ENCODE assay signal across 16 cellular contexts in genomic region chr14:20626274-20626673, GRCh38. TPM values are rescaled to one million over a fixed set of nuclear protein-coding genes. Genes with fewer than 3 reads are reported as not detected.
DNase-seq lines count a peak whose midpoint lies in the region; ATAC-seq and TF ChIP-seq lines count a peak whose summit lies in the region.
"Had no signal": no experiment of that assay in that cellular context is flagged by ENCODE, and none has a peak within 500 bp of the region (broad histone marks: within the 10 kb centered on the region; RNA-seq: fewer than 3 reads in every experiment).

No MANE protein-coding gene starts in this region.

- H3K56ac ChIP-seq in H9 (ENCODE audit: insufficient read length, low read depth, low read length): no peak overlapping the region

- intact Hi-C loops in upper lobe of right lung (cut with DNase I): no loop called here

- no peak overlapping the region for H2BK5ac ChIP-seq in H9 (ENCODE audit: insufficient read length, low read length)

- H3K9me3 Mint-ChIP-seq in H9 (peaks cover 0 to 2% of the 10 kb centered on the region in 2 experiments; a peak in 2 of 5 replicates), nephron (peaks cover 2% of the 10 kb centered on the region)
- H3K9me3 Mint-ChIP-seq in central memory CD8-positive, alpha-beta T cell: no peaks in the 10 kb centered on the region

- TF ChIP-seq EP300 in upper lobe of left lung (IDR thresholded peaks at IDR 0.05): no peak

- H3K27ac Mint-ChIP-seq in H9 (no peak overlapping the region), nephron (no peak overlapping the region)
- H3K27ac Mint-ChIP-seq in central memory CD8-positive, alpha-beta T cell (ENCODE audit: low read depth): no peak overlapping the region

- H3K4me2 ChIP-seq in H9 (ENCODE audit: insufficient read depth, insufficient read length, low read length): peak overlapping the region; percentile 100
- H3K4me2 ChIP-seq: KMS-11 had no signal

- no peak overlapping the region for H3K23ac ChIP-seq in H9 (ENCODE audit: insufficient read length, low read depth, low read length)

- TF ChIP-seq POLR2A in upper lobe of left lung (IDR thresholded peaks at IDR 0.05): no peak

- H3K36me3 Mint-ChIP-seq in H9 (ENCODE audit: insufficient read depth in 1 of 3, low read depth in 3 of 3) (peaks cover 0 to 2% (median 0%) of the 10 kb centered on the region in 3 experiments; a peak in 2 of 7 replicates), nephron (ENCODE audit: low read depth) (no peaks in the 10 kb centered on the region)
- peaks cover 31% of the 10 kb centered on the region for H3K36me3 Mint-ChIP-seq in central memory CD8-positive, alpha-beta T cell (ENCODE audit: insufficient read depth)

- H2AFZ ChIP-seq in H9 (ENCODE audit: low read length): no peak overlapping the region

- H3K18ac ChIP-seq in H9 (ENCODE audit: insufficient read length, low read depth, low read length): no peak overlapping the region

- H3K4me1 ChIP-seq in H9 (ENCODE audit: insufficient read depth, low read length): no peaks in the 10 kb centered on the region
- H3K4me1 ChIP-seq in upper lobe of left lung: peaks cover 19 to 58% (median 35%) of the 10 kb centered on the region in 4 donors
- peaks cover 25% of the 10 kb centered on the region for H3K4me1 ChIP-seq in upper lobe of right lung
- H3K4me1 ChIP-seq: prostate gland had no signal

- no peak for TF ChIP-seq CTCF in AG04450 (IDR thresholded peaks at IDR 0.05; ENCODE audit: low read depth, low read length)
- no peak for TF ChIP-seq CTCF in H9 (conservative IDR thresholded peaks at IDR 0.05)
- no peak for TF ChIP-seq CTCF in nephron (IDR thresholded peaks at IDR 0.05; ENCODE audit: unreplicated experiment in 3 of 3)
- no peak for TF ChIP-seq CTCF in upper lobe of left lung (IDR thresholded peaks at IDR 0.05)
- no peak for TF ChIP-seq CTCF in upper lobe of right lung (IDR thresholded peaks at IDR 0.05)

- no CpG with 5 or more reads among the region's 12 CpGs for WGBS in H9 (ENCODE audit: extremely low coverage, insufficient read length, low lambda C conversion rate)
- whole genome bisulfite sequencing in upper lobe of left lung, 2 donors: 28 to 34% methylated on average over 10 to 12 of the region's 12 CpGs

- H3K27me3 ChIP-seq in AG04450 (ENCODE audit: control insufficient read depth, insufficient read depth, low read length) (peaks cover 13% of the 10 kb centered on the region), H9 (ENCODE audit: insufficient read depth, low read length) (peaks cover 8% of the 10 kb centered on the region; the same call in 1 of the 2 replicates), upper lobe of left lung (peaks cover 0 to 3% (median 0%) of the 10 kb centered on the region in 4 donors), upper lobe of right lung (peaks cover 34% of the 10 kb centered on the region)

- ATAC-seq in central memory CD8-positive, alpha-beta T cell (replicated peaks; ENCODE audit: extremely low read depth, poor library complexity, severe bottlenecking): no peak
- no peak for ATAC-seq in upper lobe of left lung (ENCODE audit: low FRiP score in 2 of 2)
- ATAC-seq in upper lobe of right lung: no peak
- no peak for ATAC-seq in esophagus mucosa

- H3K79me2 ChIP-seq in H9 (ENCODE audit: insufficient read depth, low read length): no peaks in the 10 kb centered on the region

- peaks cover 35% of the 10 kb centered on the region for H3K23me2 ChIP-seq in H9 (ENCODE audit: insufficient read length, low read depth, low read length, poor library complexity, severe bottlenecking)

- no peak overlapping the region for H2BK20ac ChIP-seq in H9 (ENCODE audit: low read depth, low read length, poor library complexity, severe bottlenecking)

- POLR2A ChIA-PET in AG04450 (lab: Yijun Ruan, JAX): no interaction called here

- no peak overlapping the region for H2BK15ac ChIP-seq in H9 (ENCODE audit: low read depth, low read length)

- H3K14ac ChIP-seq in H9 (ENCODE audit: insufficient read depth, low read length): no peak overlapping the region

- no peak overlapping the region for H3T11ph ChIP-seq in H9 (ENCODE audit: low read length)

- peak overlapping the region; percentile 31 for H3K9ac ChIP-seq in H9 (ENCODE audit: extremely low read depth, insufficient read length, low read length)
- H3K9ac ChIP-seq: KMS-11 had no signal

- no peak overlapping the region for H2BK120ac ChIP-seq in H9 (ENCODE audit: low read depth, low read length, poor library complexity, severe bottlenecking)

- H4K5ac ChIP-seq in H9 (ENCODE audit: insufficient read length, low read depth, low read length): no peak overlapping the region

- no peaks in the 10 kb centered on the region for H3K36me3 ChIP-seq in upper lobe of left lung
- H3K36me3 ChIP-seq in upper lobe of right lung: no peaks in the 10 kb centered on the region
- H3K36me3 ChIP-seq: adrenal gland, prostate gland had no signal

- no peaks in the 10 kb centered on the region for H3K9me3 ChIP-seq in AG04450 (ENCODE audit: control insufficient read depth, insufficient read depth, low read length)
- no peaks in the 10 kb centered on the region for H3K9me3 ChIP-seq in H9 (ENCODE audit: control insufficient read depth, low read depth, low read length)
- no peaks in the 10 kb centered on the region for H3K9me3 ChIP-seq in upper lobe of left lung
- no peaks in the 10 kb centered on the region for H3K9me3 ChIP-seq in upper lobe of right lung
- H3K9me3 ChIP-seq: adrenal gland, prostate gland had no signal

- H3K4me3 ChIP-seq in AG04450 (ENCODE audit: low read depth, low read length) (peak overlapping the region; percentile 42), upper lobe of left lung (peak overlapping the region in 1 of 4 donors; percentile 31), upper lobe of right lung (no peak overlapping the region)
- H3K4me3 ChIP-seq: adrenal gland, prostate gland had no signal

- no peak overlapping the region for H2BK12ac ChIP-seq in H9 (ENCODE audit: insufficient read length, low read depth, low read length)

- H3K27me3 Mint-ChIP-seq in H9 (ENCODE audit: low read depth): peaks cover 58% of the 10 kb centered on the region
- no peaks in the 10 kb centered on the region for H3K27me3 Mint-ChIP-seq in central memory CD8-positive, alpha-beta T cell
- H3K27me3 Mint-ChIP-seq in nephron (ENCODE audit: low read depth): peaks cover 96% of the 10 kb centered on the region

- CTCF ChIA-PET in AG04450 (lab: Charles Lee): interaction anchor here (1.3 kb wide), 1 partner anchor 344 kb away, joined by 3 read pairs; no protein-coding TSS in a partner anchor

- H3K27ac ChIP-seq in AG04450 (ENCODE audit: low read depth, low read length) (no peak overlapping the region), H9 (ENCODE audit: insufficient read length, low read depth, low read length) (no peak overlapping the region), upper lobe of left lung (no peak overlapping the region), upper lobe of right lung (no peak overlapping the region)
- H3K27ac ChIP-seq: adrenal gland, KMS-11, prostate gland, RWPE1, VCaP had no signal

- H3K79me1 ChIP-seq in H9 (ENCODE audit: insufficient read depth, low read depth, low read length, poor library complexity, severe bottlenecking): no peaks in the 10 kb centered on the region

- H3K4me1 Mint-ChIP-seq in H9 (peaks cover 46 to 47% of the 10 kb centered on the region in 2 experiments), nephron (peaks cover 48% of the 10 kb centered on the region)
- peaks cover 73% of the 10 kb centered on the region for H3K4me1 Mint-ChIP-seq in central memory CD8-positive, alpha-beta T cell

- no peak overlapping the region for H4K91ac ChIP-seq in H9 (ENCODE audit: insufficient read length, low read depth, low read length)

- no peak overlapping the region for H4K8ac ChIP-seq in H9 (replicated peaks; ENCODE audit: insufficient read length, low read depth, low read length)

- no peak overlapping the region for H3K4ac ChIP-seq in H9 (ENCODE audit: low read depth, low read length)

- H4K20me1 ChIP-seq in H9 (ENCODE audit: control insufficient read depth, insufficient read depth, insufficient read length): no peaks in the 10 kb centered on the region

- H2AK5ac ChIP-seq in H9 (ENCODE audit: insufficient read length, low read length): no peak overlapping the region

- no peak for DNase-seq in AG04450 (ENCODE audit: low read depth, low spot score)
- no peak for DNase-seq in H9
- no peak for DNase-seq in central memory CD8-positive, alpha-beta T cell (ENCODE audit: low spot score in 2 of 2)
- no peak for DNase-seq in amygdala (lab: John Stamatoyannopoulos, UW)
- no peak for DNase-seq in upper lobe of left lung
- DNase-seq in upper lobe of right lung: no peak
- DNase-seq: adrenal gland, left cardiac atrium, NCI-H2171 had no signal

- peak overlapping the region; percentile 87 to 94 for H3K4me3 Mint-ChIP-seq in H9
- H3K4me3 Mint-ChIP-seq in central memory CD8-positive, alpha-beta T cell: peak overlapping the region; percentile 73
- H3K4me3 Mint-ChIP-seq in nephron: peak overlapping the region; percentile 74 to 86 (median 83)

RNA-seq across cellular contexts. Expression of gene OR6S1, which starts 15.2 kb away (rescaled TPM):
- not detected in 2 replicates for polyA plus RNA-seq in AG04450 (2011; rRNA removed)
- polyA minus RNA-seq in AG04450 (2011; rRNA and poly(A)+ RNA removed): not detected in 2 replicates
- total RNA-seq in H9 (2021) (not detected in 2 replicates), upper lobe of left lung (not detected), upper lobe of right lung (not detected), esophagus mucosa (not detected)
- total RNA-seq: adrenal gland, epithelial cell of proximal tubule, left cardiac atrium, prostate gland had no signal
- polyA plus RNA-seq: adrenal gland had no signal

RNA-seq across cellular contexts. Expression of gene RNASE12, which starts 35.1 kb away (rescaled TPM):
- not detected in 2 replicates for polyA plus RNA-seq in AG04450 (2011; rRNA removed)
- not detected in 2 replicates for polyA minus RNA-seq in AG04450 (2011; rRNA and poly(A)+ RNA removed)
- not detected in 2 replicates for total RNA-seq in H9 (2021)
- not detected for total RNA-seq in upper lobe of left lung
- not detected for total RNA-seq in upper lobe of right lung
- not detected for total RNA-seq in esophagus mucosa
- total RNA-seq: adrenal gland, epithelial cell of proximal tubule, left cardiac atrium, prostate gland had no signal
- polyA plus RNA-seq: adrenal gland had no signal

RNA-seq across cellular contexts. Expression of gene RNASE11, which starts 38.5 kb away (rescaled TPM):
- polyA plus RNA-seq in AG04450 (2011; rRNA removed): not detected in 2 replicates
- not detected in 2 replicates for polyA minus RNA-seq in AG04450 (2011; rRNA and poly(A)+ RNA removed)
- total RNA-seq in H9 (2021): not detected in 2 replicates
- total RNA-seq in upper lobe of left lung: not detected
- total RNA-seq in upper lobe of right lung: not detected
- not detected for total RNA-seq in esophagus mucosa
- total RNA-seq: adrenal gland, epithelial cell of proximal tubule, left cardiac atrium had no signal

RNA-seq across cellular contexts. Expression of gene RNASE4, which starts 58.1 kb away (rescaled TPM):
- 15.8 and 19.0 TPM in 2 replicates for polyA plus RNA-seq in AG04450 (2011; rRNA removed)
- 8.6 and 10.3 TPM in 2 replicates for polyA minus RNA-seq in AG04450 (2011; rRNA and poly(A)+ RNA removed)
- not detected in 2 replicates for total RNA-seq in H9 (2021)
- total RNA-seq in upper lobe of left lung: 100 to 1,000 TPM in 1 of 6 donors, 10 to 100 TPM in 5; 14.7 to 108 (median 26.7) TPM
- total RNA-seq in upper lobe of right lung: 42.5 TPM
- total RNA-seq in esophagus mucosa: 1.7 TPM
